In genomic region chr1:112263464-112263863, GRCh38 we compare ENCODE assay signal across 14 cellular contexts.
DNase-seq lines count a peak whose midpoint lies in the region; ATAC-seq and TF ChIP-seq lines count a peak whose summit lies in the region.
"Had no signal": no experiment of that assay in that cellular context is flagged by ENCODE, and none has a peak within 500 bp of the region (broad histone marks: within the 10 kb centered on the region; RNA-seq: fewer than 3 reads in every experiment).

No MANE protein-coding gene starts in this region.

- H3K27ac ChIP-seq in left lung: no peak overlapping the region
- H3K27ac ChIP-seq: pancreas had no signal

- no peaks in the 10 kb centered on the region for H3K27me3 ChIP-seq in left lung
- H3K27me3 ChIP-seq: pancreas had no signal

- ATAC-seq in left lung: peak; percentile 46

- DNase-seq in AG08396 (ENCODE audit: low spot score) (peak; percentile 23), LHCN-M2 (ENCODE audit: low read depth) (peak; percentile 92), cardiac fibroblast (ENCODE audit: low read depth in 2 of 2) (peak; percentile 60 to 85), left lung (no peak), posterior vena cava (ENCODE audit: low spot score) (no peak)
- no peak for DNase-seq in activated effector memory CD4-positive, alpha-beta T cell treated with Interleukin-2 at 50 U/mL for 16 hours
- DNase-seq in activated CD4-positive, alpha-beta T cell treated with anti-CD3 and anti-CD28 coated beads for 48 hours: no peak
- DNase-seq in stimulated activated CD4-positive, alpha-beta T cell treated with anti-CD3 and anti-CD28 coated beads, Interleukin-4, amount 100 ng/mL, for 4 hours: no peak
- DNase-seq: activated CD4-positive, alpha-beta T cell treated with anti-CD3 and anti-CD28 coated beads, Interleukin-2, amount 10 ng/mL, durations not matched to agents 7 days and 5 days; BE2C; pancreas; stimulated activated CD4-positive, alpha-beta T cell treated with anti-CD3 and anti-CD28 coated beads, Interleukin-4, amount 100 ng/mL, for 24 hours; stimulated activated naive CD4-positive, alpha-beta T cell treated with Interleukin-2 at 50 U/mL for 16 hours; SW 1271 had no signal

- H3K36me3 ChIP-seq in left lung: no peaks in the 10 kb centered on the region
- H3K36me3 ChIP-seq: BE2C, pancreas had no signal

- intact Hi-C loops in left lung (cut with DNase I): no loop called here
- intact Hi-C loops in posterior vena cava (cut with DNase I): loop anchor here in 1 of 2 donors (5.0 kb wide), 1 partner anchor 1109 kb away; no protein-coding TSS in a partner anchor

- TF ChIP-seq CTCF in cardiac fibroblast (IDR thresholded peaks at IDR 0.05; ENCODE audit: low read depth, low read length) (no peak), left lung (IDR thresholded peaks at IDR 0.05) (no peak)

- no peaks in the 10 kb centered on the region for H3K9me3 ChIP-seq in left lung
- H3K9me3 ChIP-seq: BE2C, pancreas had no signal

- H3K4me1 ChIP-seq in left lung: peaks cover 0 to 4% of the 10 kb centered on the region in 2 donors
- H3K4me1 ChIP-seq: BE2C, pancreas had no signal

- H3K4me3 ChIP-seq in cardiac fibroblast (replicated peaks in 1 of 2; ENCODE audit: low read depth in 2 of 2, low read length in 2 of 2): no peak overlapping the region
- no peak overlapping the region for H3K4me3 ChIP-seq in left lung
- H3K4me3 ChIP-seq: pancreas had no signal

Comparison
In these comparisons a context has a peak if more than half of its experiments do, and no peak if none do; other contexts are left out.
1. DNase-seq: peak in AG08396 (single experiment), LHCN-M2 (single experiment) and cardiac fibroblast (2 of 2); none in left lung (0 of 2), activated effector memory CD4-positive, alpha-beta T cell treated with Interleukin-2 at 50 U/mL for 16 hours (single experiment), activated CD4-positive, alpha-beta T cell treated with anti-CD3 and anti-CD28 coated beads for 48 hours (single experiment), posterior vena cava (single experiment) and stimulated activated CD4-positive, alpha-beta T cell treated with anti-CD3 and anti-CD28 coated beads, Interleukin-4, amount 100 ng/mL, for 4 hours (0 of 2).